Comparison of ENCODE assay signal across 6 cellular contexts in genomic region chr1:162416909-162417308, GRCh38. TPM values are rescaled to one million over a fixed set of nuclear protein-coding genes. Genes with fewer than 3 reads are reported as not detected.
"Had no signal": no experiment of that assay in that cellular context is flagged by ENCODE, and none has a peak within 500 bp of the region (broad histone marks: within the 10 kb centered on the region; RNA-seq: fewer than 3 reads in every experiment).

No MANE protein-coding gene starts in this region.

- H3K27ac Mint-ChIP-seq: H9 had no signal

- DNase-seq: H9, HCEC 1CT, IMR-90, KBM-7 had no signal

- H3K4me3 Mint-ChIP-seq: H9 had no signal

RNA-seq across cellular contexts. Expression of gene SH2D1B, which starts 5.0 kb away (rescaled TPM):
- total RNA-seq: H1, H9, HT-29 had no signal
- polyA plus RNA-seq: H1 had no signal

RNA-seq across cellular contexts. Expression of gene SPATA46, which starts 40.3 kb away (rescaled TPM):
- total RNA-seq: H1, H9, HT-29, IMR-90 had no signal
- polyA plus RNA-seq: H1, IMR-90 had no signal
